Comparison of ENCODE assay signal across 2 cellular contexts in genomic region chr10:100043344-100043743, GRCh38.
TF ChIP-seq lines count a peak whose summit lies in the region.

No MANE protein-coding gene starts in this region.

TF ChIP-seq in IMR-90, 13 proteins besides CTCF, POLR2A, EP300 and RAD21:
- TF ChIP-seq MXI1 (IDR thresholded peaks at IDR 0.05; ENCODE audit: borderline replicate concordance, low read depth, low read length) = no peak
- no peak for TF ChIP-seq MAZ (IDR thresholded peaks at IDR 0.05; ENCODE audit: borderline replicate concordance, low read depth, low read length)
- no peak for TF ChIP-seq FOS (IDR thresholded peaks at IDR 0.05; ENCODE audit: low read depth, low read length)
- no peak for TF ChIP-seq CHD1 (IDR thresholded peaks at IDR 0.05; ENCODE audit: low read depth, low read length)

TF ChIP-seq in endothelial cell of umbilical vein, 7 proteins besides CTCF, POLR2A, EP300 and RAD21:
- no peak for TF ChIP-seq FOS (IDR thresholded peaks at IDR 0.05; ENCODE audit: borderline replicate concordance, insufficient read depth, low read length)
- TF ChIP-seq JUN (IDR thresholded peaks at IDR 0.05; ENCODE audit: borderline replicate concordance, insufficient read depth, insufficient read length, low read depth) = peak; percentile 10
- no peak for TF ChIP-seq MYC (IDR thresholded peaks at IDR 0.05; ENCODE audit: low read depth, low read length)
